12 cellular contexts compared by ENCODE assay signal in the genomic region with DNA sequence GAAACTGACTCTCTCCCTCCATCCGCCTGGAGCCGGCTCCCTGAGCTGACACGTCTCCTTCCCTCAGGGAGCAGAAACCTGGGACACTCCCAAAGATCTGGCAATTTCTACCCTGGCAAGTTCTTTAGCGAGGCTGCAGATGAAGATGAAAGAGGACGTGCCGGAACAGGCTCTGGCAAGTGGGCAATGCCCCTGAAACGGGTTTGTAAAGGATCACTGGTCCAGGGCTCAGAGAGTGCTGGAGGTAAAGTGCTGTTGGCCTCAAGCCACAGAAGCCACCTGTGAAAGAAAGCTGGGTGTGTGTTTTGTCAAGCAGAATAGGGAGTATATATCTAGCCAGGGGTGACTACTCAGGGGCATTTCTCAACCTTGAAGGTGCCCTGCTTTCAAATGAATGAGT.
"Had no signal": no experiment of that assay in that cellular context is flagged by ENCODE, and none has a peak within 500 bp of the region (broad histone marks: within the 10 kb centered on the region; RNA-seq: fewer than 3 reads in every experiment).

No MANE protein-coding gene starts in this region.

- H3K4me3 ChIP-seq: ascending aorta, sigmoid colon, upper lobe of left lung had no signal

- FAIRE-seq: kidney had no signal

- H3K9me3 ChIP-seq: ascending aorta, sigmoid colon, upper lobe of left lung had no signal

- H3K27me3 ChIP-seq: ascending aorta, sigmoid colon, upper lobe of left lung had no signal

- DNase-seq: activated CD4-positive, alpha-beta T cell treated with anti-CD3 and anti-CD28 coated beads for 36 hours; activated CD8-positive, alpha-beta memory T cell treated with anti-CD3 and anti-CD28 coated beads, Interleukin-2, amount 50 U/mL, for 48 hours; activated CD8-positive, alpha-beta T cell treated with anti-CD3 and anti-CD28 coated beads for 36 hours; activated naive CD4-positive, alpha-beta T cell; kidney; sigmoid colon; stimulated activated CD4-positive, alpha-beta T cell treated with anti-CD3 and anti-CD28 coated beads, Interleukin-12 subunit alpha, Interleukin-12 subunit beta, amount 100 ng/mL, for 4 hours; stimulated activated naive CD4-positive, alpha-beta T cell; substantia nigra; T1000; upper lobe of left lung had no signal

- H3K4me1 ChIP-seq: ascending aorta, sigmoid colon had no signal

- H3K36me3 ChIP-seq: ascending aorta, sigmoid colon, upper lobe of left lung had no signal

- ATAC-seq: activated CD4-positive, alpha-beta T cell treated with anti-CD3 and anti-CD28 coated beads for 36 hours; activated CD8-positive, alpha-beta T cell treated with anti-CD3 and anti-CD28 coated beads for 36 hours had no signal

- H3K27ac ChIP-seq: ascending aorta, sigmoid colon, upper lobe of left lung had no signal
